In the genomic region with DNA sequence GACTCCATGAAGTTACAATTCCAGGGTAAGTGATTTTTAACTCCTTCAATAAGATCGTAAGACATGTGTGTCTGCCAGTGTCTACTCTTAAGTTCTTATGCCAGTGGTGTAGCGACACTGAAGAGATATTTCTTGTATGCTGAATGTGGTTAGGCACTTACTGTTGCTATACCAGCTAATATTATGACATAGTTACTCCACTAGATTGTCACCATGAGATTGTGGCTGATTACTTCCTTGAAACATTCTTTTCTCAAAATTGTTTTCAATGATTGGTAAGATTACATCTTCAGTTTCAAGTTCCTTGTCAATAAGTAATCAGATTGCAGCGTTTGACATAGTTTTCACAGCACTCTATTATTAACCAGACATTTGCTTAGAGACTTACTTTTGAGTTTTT, we compare ENCODE assay signal across 11 cellular contexts.
A peak's percentile ranks its signal among the peaks of the same experiment; 100 is the strongest.
DNase-seq lines count a peak whose midpoint lies in the region; ATAC-seq, FAIRE-seq and TF ChIP-seq lines count a peak whose summit lies in the region.
"Had no signal": no experiment of that assay in that cellular context is flagged by ENCODE, and none has a peak within 500 bp of the region (broad histone marks: within the 10 kb centered on the region; RNA-seq: fewer than 3 reads in every experiment).

No MANE protein-coding gene starts in this region.

- H3K9me3 ChIP-seq in Loucy (ENCODE audit: insufficient read depth, low read depth, low read length): no peaks in the 10 kb centered on the region
- H3K9me3 ChIP-seq in astrocyte (ENCODE audit: insufficient read depth, low read depth, low read length): no peaks in the 10 kb centered on the region
- H3K9me3 ChIP-seq in CD8-positive, alpha-beta T cell (ENCODE audit: low read length): no peaks in the 10 kb centered on the region

- H3K9me2 ChIP-seq in Loucy (replicated peaks; ENCODE audit: low read depth, low read length): no peaks in the 10 kb centered on the region

- H3K27ac ChIP-seq in astrocyte (ENCODE audit: low read depth, low read length): no peak overlapping the region
- H3K27ac ChIP-seq in CD8-positive, alpha-beta T cell (ENCODE audit: low read depth, low read length): no peak overlapping the region

- H3K4me3 Mint-ChIP-seq in activated CD4-positive, alpha-beta memory T cell treated with anti-CD3 and anti-CD28 coated beads, Interleukin-2, amount 10 ng/mL, durations not matched to agents 7 days and 5 days: peak overlapping the region; percentile 85
- no peak overlapping the region for H3K4me3 Mint-ChIP-seq in activated CD4-positive, alpha-beta memory T cell treated with anti-CD3 and anti-CD28 coated beads for 36 hours
- H3K4me3 Mint-ChIP-seq in astrocyte (ENCODE audit: unreplicated experiment): no peak overlapping the region
- H3K4me3 Mint-ChIP-seq in progenitor cell of endocrine pancreas (ENCODE audit: low read depth): peak overlapping the region; percentile 89
- no peak overlapping the region for H3K4me3 Mint-ChIP-seq in CD8-positive, alpha-beta T cell
- H3K4me3 Mint-ChIP-seq in stimulated activated naive B cell treated with anti-CD40 and anti-IgM and Interleukin-4, amounts not matched to agents 10 μg/mL and 1 μg/mL and 100 μg/mL, for 72 hours: no peak overlapping the region

- H2AFZ ChIP-seq in Loucy (ENCODE audit: low read length) (no peak overlapping the region), astrocyte (ENCODE audit: low read depth, low read length) (no peak overlapping the region)

- peaks cover 4% of the 10 kb centered on the region for H3K36me3 Mint-ChIP-seq in activated CD4-positive, alpha-beta memory T cell treated with anti-CD3 and anti-CD28 coated beads, Interleukin-2, amount 10 ng/mL, durations not matched to agents 7 days and 5 days (ENCODE audit: low read depth)
- H3K36me3 Mint-ChIP-seq in activated CD4-positive, alpha-beta memory T cell treated with anti-CD3 and anti-CD28 coated beads for 36 hours: peaks cover 4% of the 10 kb centered on the region
- no peaks in the 10 kb centered on the region for H3K36me3 Mint-ChIP-seq in astrocyte (ENCODE audit: low read depth, unreplicated experiment)
- H3K36me3 Mint-ChIP-seq in progenitor cell of endocrine pancreas (ENCODE audit: insufficient read depth): peaks cover 4% of the 10 kb centered on the region
- peaks cover 15% of the 10 kb centered on the region for H3K36me3 Mint-ChIP-seq in CD8-positive, alpha-beta T cell
- peaks cover 5 to 8% of the 10 kb centered on the region in 2 donors for H3K36me3 Mint-ChIP-seq in stimulated activated naive B cell treated with anti-CD40 and anti-IgM and Interleukin-4, amounts not matched to agents 10 μg/mL and 1 μg/mL and 100 μg/mL, for 72 hours

- TF ChIP-seq CTCF in Loucy (conservative IDR thresholded peaks at IDR 0.05; ENCODE audit: low read length) (no peak), astrocyte (IDR thresholded peaks at IDR 0.05; ENCODE audit: insufficient read depth, low read depth, low read length) (no peak), progenitor cell of endocrine pancreas (IDR thresholded peaks at IDR 0.05; ENCODE audit: unreplicated experiment) (no peak)
- TF ChIP-seq CTCF in CD8-positive, alpha-beta T cell (IDR thresholded peaks at IDR 0.05): no peak

- peaks cover 18% of the 10 kb centered on the region for H3K4me1 Mint-ChIP-seq in activated CD4-positive, alpha-beta memory T cell treated with anti-CD3 and anti-CD28 coated beads, Interleukin-2, amount 10 ng/mL, durations not matched to agents 7 days and 5 days
- peaks cover 9% of the 10 kb centered on the region for H3K4me1 Mint-ChIP-seq in activated CD4-positive, alpha-beta memory T cell treated with anti-CD3 and anti-CD28 coated beads for 36 hours (ENCODE audit: low read depth)
- H3K4me1 Mint-ChIP-seq in astrocyte (ENCODE audit: low read depth, unreplicated experiment): peaks cover 6% of the 10 kb centered on the region
- H3K4me1 Mint-ChIP-seq in progenitor cell of endocrine pancreas (ENCODE audit: low read depth): peaks cover 18% of the 10 kb centered on the region
- peaks cover 21% of the 10 kb centered on the region for H3K4me1 Mint-ChIP-seq in CD8-positive, alpha-beta T cell (ENCODE audit: low read depth)
- H3K4me1 Mint-ChIP-seq in stimulated activated naive B cell treated with anti-CD40 and anti-IgM and Interleukin-4, amounts not matched to agents 10 μg/mL and 1 μg/mL and 100 μg/mL, for 72 hours: peaks cover 5 to 8% of the 10 kb centered on the region in 2 donors

- CTCF ChIA-PET in activated CD4-positive, alpha-beta memory T cell treated with anti-CD3 and anti-CD28 coated beads, Interleukin-2, amount 10 ng/mL, durations not matched to agents 7 days and 5 days (lab: Charles Lee): interaction anchor here (1.0 to 1.4 kb wide), 3 partner anchors 24 to 520 kb away, joined by 3 to 5 read pairs (median 3); no protein-coding TSS in a partner anchor
- CTCF ChIA-PET in activated CD4-positive, alpha-beta memory T cell treated with anti-CD3 and anti-CD28 coated beads for 36 hours (lab: Charles Lee): interaction anchor here (1.7 kb wide), 1 partner anchor 268 kb away, joined by 4 read pairs; no protein-coding TSS in a partner anchor
- CTCF ChIA-PET in CD8-positive, alpha-beta T cell (lab: Charles Lee): interaction anchor here (2.1 kb wide), 1 partner anchor 268 kb away, joined by 9 read pairs; no protein-coding TSS in a partner anchor

- intact Hi-C loops in activated CD4-positive, alpha-beta memory T cell treated with anti-CD3 and anti-CD28 coated beads for 36 hours (cut with micrococcal nuclease): no loop called here
- intact Hi-C loops in CD8-positive, alpha-beta T cell (cut with DNase I, micrococcal nuclease): no loop called here

- H4K20me1 ChIP-seq in Loucy (ENCODE audit: insufficient read depth, low read length, poor library complexity, severe bottlenecking): no peaks in the 10 kb centered on the region
- H4K20me1 ChIP-seq in astrocyte (ENCODE audit: insufficient read depth, low read length): no peaks in the 10 kb centered on the region

- H3K4me1 ChIP-seq in Loucy (ENCODE audit: insufficient read depth, low read length, poor library complexity, severe bottlenecking) (peaks cover 6% of the 10 kb centered on the region), astrocyte (ENCODE audit: insufficient read depth, low read length) (no peaks in the 10 kb centered on the region)
- H3K4me1 ChIP-seq in CD8-positive, alpha-beta T cell (ENCODE audit: insufficient read depth, low read length): peaks cover 9% of the 10 kb centered on the region

- H3K4me3 ChIP-seq in Loucy (ENCODE audit: low read length, poor library complexity, severe bottlenecking) (peak overlapping the region; percentile 85), astrocyte (ENCODE audit: insufficient read depth, low read depth, low read length) (no peak overlapping the region)
- H3K4me3 ChIP-seq in CD8-positive, alpha-beta T cell (ENCODE audit: low read depth, low read length): no peak overlapping the region

- H3K27me3 ChIP-seq in Loucy (ENCODE audit: insufficient read depth, low read length, poor library complexity, severe bottlenecking) (no peaks in the 10 kb centered on the region), astrocyte (ENCODE audit: insufficient read depth, low read length) (no peaks in the 10 kb centered on the region)
- no peaks in the 10 kb centered on the region for H3K27me3 ChIP-seq in CD8-positive, alpha-beta T cell (ENCODE audit: insufficient read depth, low read length)

- POLR2A ChIA-PET in activated CD4-positive, alpha-beta memory T cell treated with anti-CD3 and anti-CD28 coated beads, Interleukin-2, amount 10 ng/mL, durations not matched to agents 7 days and 5 days (lab: Charles Lee): interaction anchor here (0.7 to 1.9 kb wide), 4 partner anchors 24 to 520 kb away, joined by 3 to 9 read pairs (median 4); a partner anchor contains a TSS
- POLR2A ChIA-PET in activated CD4-positive, alpha-beta memory T cell treated with anti-CD3 and anti-CD28 coated beads for 36 hours (lab: Charles Lee): interaction anchor here (1.2 kb wide), 1 partner anchor 9 kb away, joined by 3 read pairs; no protein-coding TSS in a partner anchor
- POLR2A ChIA-PET in CD8-positive, alpha-beta T cell (lab: Charles Lee): interaction anchor here (0.6 kb wide), 1 partner anchor 44 kb away, joined by 3 read pairs; no protein-coding TSS in a partner anchor

- no peaks in the 10 kb centered on the region for H3F3A ChIP-seq in Loucy (ENCODE audit: low read depth)

- peak overlapping the region; percentile 83 for H3K4me2 ChIP-seq in Loucy (ENCODE audit: low read depth, low read length, poor library complexity, severe bottlenecking)
- H3K4me2 ChIP-seq in astrocyte (ENCODE audit: low read length): no peak overlapping the region

- H3K9ac ChIP-seq in Loucy (ENCODE audit: low read depth, low read length, poor library complexity, severe bottlenecking) (peak overlapping the region; percentile 79), astrocyte (ENCODE audit: low read length) (no peak overlapping the region)

- no peak for DNase-seq in activated CD4-positive, alpha-beta memory T cell treated with anti-CD3 and anti-CD28 coated beads, Interleukin-2, amount 10 ng/mL, durations not matched to agents 7 days and 5 days
- no peak for DNase-seq in activated CD4-positive, alpha-beta memory T cell treated with anti-CD3 and anti-CD28 coated beads for 36 hours
- no peak for DNase-seq in astrocyte (ENCODE audit: low read depth)
- DNase-seq in progenitor cell of endocrine pancreas (ENCODE audit: low spot score, unreplicated experiment): no peak
- DNase-seq in CD8-positive, alpha-beta T cell: no peak
- DNase-seq in stimulated activated naive B cell treated with anti-CD40 and anti-IgM and Interleukin-4, amounts not matched to agents 10 μg/mL and 1 μg/mL and 100 μg/mL, for 72 hours: no peak
- DNase-seq: GF-D8; naive thymus-derived CD4-positive, alpha-beta T cell; NCI-H2081 treated with DMSO at 0.1 percent for 48 hours had no signal

- no peaks in the 10 kb centered on the region for H3K36me3 ChIP-seq in Loucy (ENCODE audit: insufficient read depth, low read length)
- H3K36me3 ChIP-seq in astrocyte (ENCODE audit: insufficient read depth, low read length): no peaks in the 10 kb centered on the region
- H3K36me3 ChIP-seq in CD8-positive, alpha-beta T cell (ENCODE audit: insufficient read depth, low read length): no peaks in the 10 kb centered on the region

- no peak for ATAC-seq in GM21528 (IDR thresholded peaks at IDR 0.05; ENCODE audit: low FRiP score, unreplicated experiment)
- no peak for ATAC-seq in CD8-positive, alpha-beta T cell
- ATAC-seq in stimulated activated naive B cell treated with anti-CD40 and anti-IgM and Interleukin-4, amounts not matched to agents 10 μg/mL and 1 μg/mL and 100 μg/mL, for 72 hours (replicated peaks): no peak
- ATAC-seq: naive thymus-derived CD4-positive, alpha-beta T cell had no signal

- H3K79me2 ChIP-seq in Loucy (ENCODE audit: insufficient read depth, low read length): no peaks in the 10 kb centered on the region
- no peaks in the 10 kb centered on the region for H3K79me2 ChIP-seq in astrocyte (ENCODE audit: insufficient read depth, low read length)

- H3K9me3 Mint-ChIP-seq in activated CD4-positive, alpha-beta memory T cell treated with anti-CD3 and anti-CD28 coated beads, Interleukin-2, amount 10 ng/mL, durations not matched to agents 7 days and 5 days: no peaks in the 10 kb centered on the region
- no peaks in the 10 kb centered on the region for H3K9me3 Mint-ChIP-seq in activated CD4-positive, alpha-beta memory T cell treated with anti-CD3 and anti-CD28 coated beads for 36 hours
- H3K9me3 Mint-ChIP-seq in astrocyte (ENCODE audit: unreplicated experiment): no peaks in the 10 kb centered on the region
- peaks cover 16% of the 10 kb centered on the region for H3K9me3 Mint-ChIP-seq in progenitor cell of endocrine pancreas (ENCODE audit: low read depth)
- H3K9me3 Mint-ChIP-seq in CD8-positive, alpha-beta T cell: no peaks in the 10 kb centered on the region
- H3K9me3 Mint-ChIP-seq in stimulated activated naive B cell treated with anti-CD40 and anti-IgM and Interleukin-4, amounts not matched to agents 10 μg/mL and 1 μg/mL and 100 μg/mL, for 72 hours: peaks cover 0 to 4% of the 10 kb centered on the region in 2 donors

- H3K27me3 Mint-ChIP-seq in activated CD4-positive, alpha-beta memory T cell treated with anti-CD3 and anti-CD28 coated beads, Interleukin-2, amount 10 ng/mL, durations not matched to agents 7 days and 5 days: no peaks in the 10 kb centered on the region
- no peaks in the 10 kb centered on the region for H3K27me3 Mint-ChIP-seq in activated CD4-positive, alpha-beta memory T cell treated with anti-CD3 and anti-CD28 coated beads for 36 hours
- H3K27me3 Mint-ChIP-seq in astrocyte (ENCODE audit: low read depth, unreplicated experiment) (no peaks in the 10 kb centered on the region), progenitor cell of endocrine pancreas (no peaks in the 10 kb centered on the region)
- H3K27me3 Mint-ChIP-seq in CD8-positive, alpha-beta T cell (ENCODE audit: low read depth): no peaks in the 10 kb centered on the region
- peaks cover 5 to 9% of the 10 kb centered on the region in 2 donors for H3K27me3 Mint-ChIP-seq in stimulated activated naive B cell treated with anti-CD40 and anti-IgM and Interleukin-4, amounts not matched to agents 10 μg/mL and 1 μg/mL and 100 μg/mL, for 72 hours

- H3K27ac Mint-ChIP-seq in activated CD4-positive, alpha-beta memory T cell treated with anti-CD3 and anti-CD28 coated beads, Interleukin-2, amount 10 ng/mL, durations not matched to agents 7 days and 5 days: peak overlapping the region; percentile 19
- H3K27ac Mint-ChIP-seq in activated CD4-positive, alpha-beta memory T cell treated with anti-CD3 and anti-CD28 coated beads for 36 hours: no peak overlapping the region
- H3K27ac Mint-ChIP-seq in astrocyte (ENCODE audit: unreplicated experiment) (no peak overlapping the region), progenitor cell of endocrine pancreas (peak overlapping the region; percentile 42)
- H3K27ac Mint-ChIP-seq in CD8-positive, alpha-beta T cell: no peak overlapping the region
- H3K27ac Mint-ChIP-seq in stimulated activated naive B cell treated with anti-CD40 and anti-IgM and Interleukin-4, amounts not matched to agents 10 μg/mL and 1 μg/mL and 100 μg/mL, for 72 hours: no peak overlapping the region

- peak; percentile 91 for FAIRE-seq in astrocyte (lab: Jason Lieb, UNC)

Comparison
In these comparisons a context has a peak if more than half of its experiments do, and no peak if none do; other contexts are left out.
1. H3K27ac Mint-ChIP-seq: peak in activated CD4-positive, alpha-beta memory T cell treated with anti-CD3 and anti-CD28 coated beads, Interleukin-2, amount 10 ng/mL, durations not matched to agents 7 days and 5 days (single experiment) and progenitor cell of endocrine pancreas (single experiment); none in activated CD4-positive, alpha-beta memory T cell treated with anti-CD3 and anti-CD28 coated beads for 36 hours (single experiment), astrocyte (single experiment), CD8-positive, alpha-beta T cell (single experiment) and stimulated activated naive B cell treated with anti-CD40 and anti-IgM and Interleukin-4, amounts not matched to agents 10 μg/mL and 1 μg/mL and 100 μg/mL, for 72 hours (single experiment).
2. H3K4me3 Mint-ChIP-seq: peak in activated CD4-positive, alpha-beta memory T cell treated with anti-CD3 and anti-CD28 coated beads, Interleukin-2, amount 10 ng/mL, durations not matched to agents 7 days and 5 days (single experiment) and progenitor cell of endocrine pancreas (single experiment); none in activated CD4-positive, alpha-beta memory T cell treated with anti-CD3 and anti-CD28 coated beads for 36 hours (single experiment), astrocyte (single experiment), CD8-positive, alpha-beta T cell (single experiment) and stimulated activated naive B cell treated with anti-CD40 and anti-IgM and Interleukin-4, amounts not matched to agents 10 μg/mL and 1 μg/mL and 100 μg/mL, for 72 hours (0 of 2).